ENCODE assay signal across 9 cellular contexts in the genomic region with DNA sequence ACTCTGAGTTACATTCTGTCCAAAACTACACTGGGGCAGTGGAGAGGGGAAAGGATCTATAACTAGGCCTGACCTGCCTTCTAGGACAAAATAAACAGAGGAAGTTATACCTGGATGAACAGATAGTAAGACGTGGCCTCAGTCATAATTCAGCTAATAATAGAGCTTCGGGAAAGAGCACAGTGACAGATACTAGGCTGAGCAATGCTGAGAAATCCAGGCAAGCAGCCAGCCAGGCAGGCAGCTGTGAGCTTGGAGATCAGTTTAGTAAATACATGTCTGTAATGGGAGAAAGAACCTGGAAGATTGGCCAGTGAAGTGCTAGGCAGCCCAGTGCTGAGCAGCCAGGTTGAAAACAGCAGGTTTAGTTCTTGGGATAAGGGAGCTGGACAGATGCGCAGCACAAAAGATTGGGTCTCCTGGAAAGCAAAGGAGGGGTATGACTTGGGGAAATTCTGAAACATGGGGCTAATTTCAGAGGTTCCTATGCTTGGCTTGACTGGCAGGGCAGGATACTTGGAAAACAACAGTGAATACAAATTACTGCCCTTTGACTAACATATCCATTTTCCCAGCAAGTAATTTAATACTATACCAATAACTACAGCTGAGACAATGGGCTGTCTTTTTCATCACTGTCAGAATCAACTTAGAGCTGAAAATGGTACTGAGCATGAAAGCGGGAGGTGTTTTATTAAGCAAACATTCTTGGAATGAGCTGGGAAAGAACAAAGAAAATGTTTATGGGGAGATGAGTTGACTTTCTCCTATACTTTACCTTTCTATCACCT.
DNase-seq lines count a peak whose midpoint lies in the region; ATAC-seq and TF ChIP-seq lines count a peak whose summit lies in the region.
"Had no signal": no experiment of that assay in that cellular context is flagged by ENCODE, and none has a peak within 500 bp of the region (broad histone marks: within the 10 kb centered on the region; RNA-seq: fewer than 3 reads in every experiment).

No MANE protein-coding gene starts in this region.

- H2BK15ac ChIP-seq in mesendoderm (replicated peaks; ENCODE audit: low read depth) = no peak overlapping the region

- peaks cover 4% of the 10 kb centered on the region for H3K4me1 ChIP-seq in prostate gland (replicated peaks)
- H3K4me1 ChIP-seq in CD8-positive, alpha-beta memory T cell (ENCODE audit: insufficient read depth, low read length) = no peaks in the 10 kb centered on the region
- no peaks in the 10 kb centered on the region for H3K4me1 ChIP-seq in mesendoderm (ENCODE audit: control insufficient read depth, low read depth, low read length)

- no peak overlapping the region for H4K8ac ChIP-seq in mesendoderm (ENCODE audit: low read depth, low read length)

- H3K9ac ChIP-seq in mesendoderm (ENCODE audit: low read length) = no peak overlapping the region

- TF ChIP-seq CTCF in foreskin fibroblast (IDR thresholded peaks at IDR 0.05; ENCODE audit: low read depth, low read length) (no peak), prostate gland (IDR thresholded peaks at IDR 0.05) (no peak)

- H3K4me3 ChIP-seq in foreskin fibroblast (ENCODE audit: low read depth in 1 of 2, low read length in 2 of 2) (no peak overlapping the region), prostate gland (no peak overlapping the region), mesendoderm (ENCODE audit: low read length) (no peak overlapping the region)
- no peak overlapping the region for H3K4me3 ChIP-seq in CD8-positive, alpha-beta memory T cell (ENCODE audit: low read length)
- H3K4me3 ChIP-seq: SK-N-MC had no signal

- no peak overlapping the region for H3K4me2 ChIP-seq in mesendoderm (ENCODE audit: low read length)

- H2BK5ac ChIP-seq in mesendoderm (ENCODE audit: low read length) = no peak overlapping the region

- no peak overlapping the region for H3K4ac ChIP-seq in mesendoderm (ENCODE audit: low read depth, low read length)

- H3K27me3 Mint-ChIP-seq in CD8-positive, alpha-beta memory T cell = no peaks in the 10 kb centered on the region

- no peaks in the 10 kb centered on the region for H3K9me3 ChIP-seq in prostate gland
- no peaks in the 10 kb centered on the region for H3K9me3 ChIP-seq in CD8-positive, alpha-beta memory T cell (ENCODE audit: low read length)

- H3K79me1 ChIP-seq in mesendoderm (ENCODE audit: low read length) = no peaks in the 10 kb centered on the region

- no peak overlapping the region for H3K18ac ChIP-seq in mesendoderm (ENCODE audit: low read length)

- no peak overlapping the region for H3K56ac ChIP-seq in mesendoderm (ENCODE audit: low read length)

- H3K36me3 Mint-ChIP-seq in CD8-positive, alpha-beta memory T cell = no peaks in the 10 kb centered on the region

- H2AK5ac ChIP-seq in mesendoderm (ENCODE audit: low read length) = no peak overlapping the region

- no peaks in the 10 kb centered on the region for H3K4me1 Mint-ChIP-seq in CD8-positive, alpha-beta memory T cell

- no peak overlapping the region for H4K5ac ChIP-seq in mesendoderm (ENCODE audit: low read length)

- H3K4me3 Mint-ChIP-seq in CD8-positive, alpha-beta memory T cell = no peak overlapping the region

- H3K27me3 ChIP-seq in prostate gland (replicated peaks; ENCODE audit: insufficient read depth) = no peaks in the 10 kb centered on the region
- H3K27me3 ChIP-seq in CD8-positive, alpha-beta memory T cell (ENCODE audit: insufficient read depth, low read length, poor library complexity, severe bottlenecking) = no peaks in the 10 kb centered on the region
- H3K27me3 ChIP-seq in mesendoderm (ENCODE audit: insufficient read depth, low read length, poor library complexity) = no peaks in the 10 kb centered on the region

- ATAC-seq in HG02588 (IDR thresholded peaks at IDR 0.05; ENCODE audit: unreplicated experiment) = no peak

- no peaks in the 10 kb centered on the region for H3K79me2 ChIP-seq in mesendoderm (ENCODE audit: control insufficient read depth, insufficient read depth, low read length)

- peaks cover 0 to 4% (median 0%) of the 10 kb centered on the region in 5 donors for H3K9me3 Mint-ChIP-seq in CD8-positive, alpha-beta memory T cell

- TF ChIP-seq POLR2A in prostate gland (IDR thresholded peaks at IDR 0.05) = no peak

- POLR2A ChIA-PET in CD8-positive, alpha-beta memory T cell (lab: Charles Lee) = no interaction called here

- CTCF ChIA-PET in CD8-positive, alpha-beta memory T cell (lab: Charles Lee) = no interaction called here

- DNase-seq in GM04504 (ENCODE audit: low read depth) (peak; percentile 85), NCI-H774 (lab: John Stamatoyannopoulos, UW) (peak; percentile 79), foreskin fibroblast (peak; percentile 83 to 93), prostate gland (ENCODE audit: low spot score) (peak; percentile 74), SW480 (ENCODE audit: low spot score) (no peak), mesendoderm (no peak)
- no peak for DNase-seq in CD8-positive, alpha-beta memory T cell

- H3K36me3 ChIP-seq in prostate gland = no peaks in the 10 kb centered on the region
- no peaks in the 10 kb centered on the region for H3K36me3 ChIP-seq in CD8-positive, alpha-beta memory T cell (ENCODE audit: insufficient read depth, low read length)
- H3K36me3 ChIP-seq in mesendoderm (ENCODE audit: control insufficient read depth, insufficient read depth, low read length) = no peaks in the 10 kb centered on the region

- H3K27ac ChIP-seq in prostate gland (peak overlapping the region; percentile 25 to 34), mesendoderm (ENCODE audit: low read depth, low read length) (no peak overlapping the region)
- H3K27ac ChIP-seq in CD8-positive, alpha-beta memory T cell (ENCODE audit: low read depth, low read length) = no peak overlapping the region
- H3K27ac ChIP-seq: SK-N-MC had no signal

- intact Hi-C loops in prostate gland (cut with DNase I) = no loop called here

- H3K23ac ChIP-seq in mesendoderm (ENCODE audit: low read length) = no peak overlapping the region

- H2BK120ac ChIP-seq in mesendoderm (ENCODE audit: low read depth, low read length) = no peak overlapping the region

- H3K27ac Mint-ChIP-seq in CD8-positive, alpha-beta memory T cell = no peak overlapping the region

- WGBS in prostate gland = 24% methylated on average over 4 of the region's 4 CpGs
- no CpG with 5 or more reads among the region's 4 CpGs for WGBS in mesendoderm (ENCODE audit: extremely low coverage, insufficient coverage, low lambda C conversion rate)

Comparison
In these comparisons a context has a peak if more than half of its experiments do, and no peak if none do; other contexts are left out.
1. DNase-seq: peak in GM04504 (single experiment), NCI-H774 (single experiment), foreskin fibroblast (2 of 2) and prostate gland (single experiment); none in CD8-positive, alpha-beta memory T cell (0 of 5), SW480 (single experiment) and mesendoderm (single experiment).
2. H3K27ac ChIP-seq: peak in prostate gland (2 of 2); none in CD8-positive, alpha-beta memory T cell (single experiment) and mesendoderm (single experiment).